1 cellular context compared by ENCODE assay signal in genomic region chr1:100452641-100453040, GRCh38.
A peak's percentile ranks its signal among the peaks of the same experiment; 100 is the strongest.
TF ChIP-seq lines count a peak whose summit lies in the region.

No MANE protein-coding gene starts in this region.

TF ChIP-seq in GM12878, 131 proteins besides CTCF, POLR2A, EP300 and RAD21 (continued from another document):
- TF ChIP-seq PRDM15 (CRISPR knock-in tag; IDR thresholded peaks at IDR 0.05) (no peak), ATF2 (IDR thresholded peaks at IDR 0.05; ENCODE audit: low read length) (peak; percentile 52), CREM (IDR thresholded peaks at IDR 0.05; ENCODE audit: low read depth) (peak; percentile 13; the same call in 1 of the 2 replicates), PML (IDR thresholded peaks at IDR 0.05; ENCODE audit: low read length) (no peak), FOXM1 (IDR thresholded peaks at IDR 0.05; ENCODE audit: low read depth, low read length) (0 out of 2 replicates have a peak, but pooled peaks have one; percentile 27), NFIC (IDR thresholded peaks at IDR 0.05; ENCODE audit: low read depth, low read length) (peak; percentile 36; the same call in 1 of the 2 replicates), ZBTB40 (IDR thresholded peaks at IDR 0.05; ENCODE audit: borderline replicate concordance) (no peak), POU2F2 (IDR thresholded peaks at IDR 0.05; ENCODE audit: borderline replicate concordance, low read depth, low read length) (no peak), BACH1 (IDR thresholded peaks at IDR 0.05; ENCODE audit: borderline replicate concordance) (no peak), IKZF2 (IDR thresholded peaks at IDR 0.05) (no peak), MLLT1 (IDR thresholded peaks at IDR 0.05) (no peak), NFYA (IDR thresholded peaks at IDR 0.05; ENCODE audit: borderline replicate concordance, low read depth, low read length) (no peak), JUNB (IDR thresholded peaks at IDR 0.05) (peak; percentile 14; the same call in 1 of the 2 replicates), TCF7 (IDR thresholded peaks at IDR 0.05; ENCODE audit: borderline replicate concordance) (peak; percentile 39; the same call in 1 of the 2 replicates), MYC (IDR thresholded peaks at IDR 0.05; ENCODE audit: insufficient read depth, insufficient read length, insufficient replicate concordance, low read length, severe bottlenecking) (no peak), RUNX3 (IDR thresholded peaks at IDR 0.05; ENCODE audit: low read length) (peak; percentile 74), SIX5 (IDR thresholded peaks at IDR 0.05; ENCODE audit: low read depth, low read length, severe bottlenecking) (no peak), PAX5 (IDR thresholded peaks at IDR 0.05; ENCODE audit: borderline replicate concordance, low read depth, low read length) (no peak), ZZZ3 (IDR thresholded peaks at IDR 0.05; ENCODE audit: control insufficient read depth, insufficient read length, low read depth) (no peak)
